2 cellular contexts compared by ENCODE assay signal in the genomic region with DNA sequence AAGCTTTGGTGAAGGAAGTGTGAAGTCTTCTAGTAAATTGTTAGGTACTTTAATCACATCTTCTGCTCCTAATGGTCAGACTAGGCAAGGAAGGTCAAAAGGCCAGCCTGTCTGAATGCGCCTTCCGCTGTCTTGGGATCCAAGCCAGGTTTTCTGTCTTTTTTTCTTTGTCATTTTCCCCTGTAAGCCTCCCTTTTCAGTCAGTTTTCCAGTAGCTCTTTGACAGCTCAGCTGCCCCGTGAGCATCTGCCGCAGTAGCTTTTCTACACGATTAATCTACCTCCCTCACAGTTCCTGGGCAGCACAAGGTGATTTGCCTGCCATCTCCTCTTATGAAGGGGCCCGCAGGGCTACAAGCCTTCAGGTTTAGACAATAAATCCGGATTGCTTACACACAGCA.
A peak's percentile ranks its signal among the peaks of the same experiment; 100 is the strongest.
TF ChIP-seq lines count a peak whose summit lies in the region.

No MANE protein-coding gene starts in this region.

TF ChIP-seq in WTC11, 78 proteins besides CTCF, POLR2A, EP300 and RAD21 (continued from another document):
- TF ChIP-seq AFF4 (CRISPR knock-in tag; IDR thresholded peaks at IDR 0.05; ENCODE audit: borderline replicate concordance) (no peak), ZNF425 (CRISPR knock-in tag; conservative IDR thresholded peaks at IDR 0.05) (no peak), GRHL2 (CRISPR knock-in tag; IDR thresholded peaks at IDR 0.05; ENCODE audit: insufficient replicate concordance, severe bottlenecking) (no peak), PRDM15 (CRISPR knock-in tag; IDR thresholded peaks at IDR 0.05) (peak; percentile 93), FOXP1 (CRISPR knock-in tag; IDR thresholded peaks at IDR 0.05; ENCODE audit: borderline replicate concordance) (no peak), SMAD3 (CRISPR knock-in tag; IDR thresholded peaks at IDR 0.05; ENCODE audit: borderline replicate concordance) (no peak)
- TF ChIP-seq, protein P1, sequence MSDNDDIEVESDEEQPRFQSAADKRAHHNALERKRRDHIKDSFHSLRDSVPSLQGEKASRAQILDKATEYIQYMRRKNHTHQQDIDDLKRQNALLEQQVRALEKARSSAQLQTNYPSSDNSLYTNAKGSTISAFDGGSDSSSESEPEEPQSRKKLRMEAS (CRISPR knock-in tag; IDR thresholded peaks at IDR 0.05) = no peak

TF ChIP-seq in HepG2, 621 proteins besides CTCF, POLR2A, EP300 and RAD21 (continued from another document):
- no peak for TF ChIP-seq ZNF564 (CRISPR knock-in tag; IDR thresholded peaks at IDR 0.05)
